In genomic region chr5:177602458-177602830, GRCh38 we compare ENCODE assay signal across 21 cellular contexts. TPM values are rescaled to one million over a fixed set of nuclear protein-coding genes. Genes with fewer than 3 reads are reported as not detected.
A peak's percentile ranks its signal among the peaks of the same experiment; 100 is the strongest.
DNase-seq lines count a peak whose midpoint lies in the region; ATAC-seq and TF ChIP-seq lines count a peak whose summit lies in the region.
"Had no signal": no experiment of that assay in that cellular context is flagged by ENCODE, and none has a peak within 500 bp of the region (broad histone marks: within the 10 kb centered on the region; RNA-seq: fewer than 3 reads in every experiment).

No MANE protein-coding gene starts in this region.

- H3K9me3 Mint-ChIP-seq in activated T-cell treated with anti-CD3 and anti-CD28 coated beads, Interleukin-2, amount 50 U/mL, for 24 hours: no peaks in the 10 kb centered on the region
- H3K9me3 Mint-ChIP-seq in memory B cell (no peaks in the 10 kb centered on the region), osteocyte (ENCODE audit: unreplicated experiment) (no peaks in the 10 kb centered on the region)
- H3K9me3 Mint-ChIP-seq: HFFc6 had no signal

- peaks cover 14% of the 10 kb centered on the region for H3K36me3 ChIP-seq in adipocyte (ENCODE audit: control insufficient read depth, insufficient read depth, low read length, severe bottlenecking)

- H3K27ac Mint-ChIP-seq in activated T-cell treated with anti-CD3 and anti-CD28 coated beads, Interleukin-2, amount 50 U/mL, for 24 hours: no peak overlapping the region
- H3K27ac Mint-ChIP-seq in memory B cell (peak overlapping the region; percentile 49), osteocyte (ENCODE audit: unreplicated experiment) (peak overlapping the region; percentile 7)
- H3K27ac Mint-ChIP-seq: HFFc6 had no signal

- no peaks in the 10 kb centered on the region for H3K9me3 ChIP-seq in adipocyte (ENCODE audit: control insufficient read depth, low read length)

- ATAC-seq in memory B cell (ENCODE audit: low read depth) (no peak), GM21423 (IDR thresholded peaks at IDR 0.05; ENCODE audit: unreplicated experiment) (no peak), HG03521 (IDR thresholded peaks at IDR 0.05; ENCODE audit: unreplicated experiment) (no peak), GM19351 (IDR thresholded peaks at IDR 0.05; ENCODE audit: unreplicated experiment) (no peak)
- ATAC-seq: GM12878 had no signal

- H3K9ac ChIP-seq in adipocyte (ENCODE audit: low read length): peak overlapping the region; percentile 96

- no peaks in the 10 kb centered on the region for H3K27me3 Mint-ChIP-seq in activated T-cell treated with anti-CD3 and anti-CD28 coated beads, Interleukin-2, amount 50 U/mL, for 24 hours
- no peaks in the 10 kb centered on the region for H3K27me3 Mint-ChIP-seq in memory B cell
- no peaks in the 10 kb centered on the region for H3K27me3 Mint-ChIP-seq in osteocyte (ENCODE audit: unreplicated experiment)

- TF ChIP-seq CTCF in osteocyte (IDR thresholded peaks at IDR 0.05): no peak

- peaks cover 44% of the 10 kb centered on the region for H3K4me1 Mint-ChIP-seq in activated T-cell treated with anti-CD3 and anti-CD28 coated beads, Interleukin-2, amount 50 U/mL, for 24 hours (ENCODE audit: low read depth)
- H3K4me1 Mint-ChIP-seq in memory B cell: peaks cover 38% of the 10 kb centered on the region
- H3K4me1 Mint-ChIP-seq in osteocyte (ENCODE audit: unreplicated experiment): peaks cover 26% of the 10 kb centered on the region

- peak; percentile 13 for DNase-seq in activated T-cell treated with anti-CD3 and anti-CD28 coated beads, Interleukin-2, amount 50 U/mL, for 24 hours
- no peak for DNase-seq in activated T-cell treated with anti-CD3 and anti-CD28 coated beads, Interleukin-2, amount 50 U/mL, for 1 hour
- DNase-seq in adipocyte (ENCODE audit: low read depth) (no peak), memory B cell (ENCODE audit: low spot score in 2 of 2) (no peak), osteocyte (ENCODE audit: extremely low spot score, unreplicated experiment) (no peak)
- DNase-seq: 8988T, DMS53, EL, H7, HFFc6, NCI-H1417 treated with DMSO at 0.1 percent for 48 hours, NCI-H1930, NCI-H226, NCI-H524, NCI-H82, OCI-M1, SIG-M5 had no signal

- no peak overlapping the region for H3K4me3 Mint-ChIP-seq in activated T-cell treated with anti-CD3 and anti-CD28 coated beads, Interleukin-2, amount 50 U/mL, for 24 hours
- H3K4me3 Mint-ChIP-seq in memory B cell (no peak overlapping the region), osteocyte (ENCODE audit: unreplicated experiment) (no peak overlapping the region)
- H3K4me3 Mint-ChIP-seq: HFFc6 had no signal

- no peaks in the 10 kb centered on the region for H3K27me3 ChIP-seq in adipocyte (replicated peaks; ENCODE audit: control insufficient read depth, insufficient read depth, low read length)

- peaks cover 42% of the 10 kb centered on the region for H3K36me3 Mint-ChIP-seq in activated T-cell treated with anti-CD3 and anti-CD28 coated beads, Interleukin-2, amount 50 U/mL, for 24 hours (ENCODE audit: low read depth)
- H3K36me3 Mint-ChIP-seq in memory B cell (peaks cover 2% of the 10 kb centered on the region), osteocyte (ENCODE audit: unreplicated experiment) (peaks cover 2% of the 10 kb centered on the region)

- peaks cover 25% of the 10 kb centered on the region for H3K4me1 ChIP-seq in adipocyte (ENCODE audit: control insufficient read depth, insufficient read depth, low read length)

- no peak overlapping the region for H3K4me3 ChIP-seq in adipocyte (ENCODE audit: low read length)
- H3K4me3 ChIP-seq: GM12878 had no signal

RNA-seq across cellular contexts. Expression of gene B4GALT7, which starts 2.5 kb away (rescaled TPM):
- total RNA-seq in osteocyte: 34.9 and 36.0 TPM in 2 replicates

RNA-seq across cellular contexts. Expression of gene TMED9, which starts 10.4 kb away (rescaled TPM):
- 216 and 248 TPM in 2 replicates for total RNA-seq in osteocyte

RNA-seq across cellular contexts. Expression of gene FAM193B, which starts 48.1 kb away (rescaled TPM):
- total RNA-seq in osteocyte: 82.0 and 97.2 TPM in 2 replicates
